10 cellular contexts compared by ENCODE assay signal in genomic region chr7:75872073-75872782, GRCh38. TPM values are rescaled to one million over a fixed set of nuclear protein-coding genes. Genes with fewer than 3 reads are reported as not detected.
DNase-seq lines count a peak whose midpoint lies in the region; ATAC-seq and TF ChIP-seq lines count a peak whose summit lies in the region.
"Had no signal": no experiment of that assay in that cellular context is flagged by ENCODE, and none has a peak within 500 bp of the region (broad histone marks: within the 10 kb centered on the region; RNA-seq: fewer than 3 reads in every experiment).

No MANE protein-coding gene starts in this region.

- TF ChIP-seq EP300 in transverse colon (IDR thresholded peaks at IDR 0.05; ENCODE audit: low read depth): no peak

- ATAC-seq in left lung: peak; percentile 69
- ATAC-seq in HG02840 (IDR thresholded peaks at IDR 0.05; ENCODE audit: low FRiP score, unreplicated experiment): no peak

- H3K36me3 ChIP-seq in left lung (no peaks in the 10 kb centered on the region), transverse colon (no peaks in the 10 kb centered on the region)
- H3K36me3 ChIP-seq: WERI-Rb-1 had no signal

- WGBS in transverse colon (ENCODE audit: low coverage in 1 of 2), 2 donors: 42 to 72% methylated on average over 3 to 13 of the region's 13 CpGs

- intact Hi-C loops in left lung (cut with DNase I): no loop called here
- intact Hi-C loops in transverse colon (cut with DNase I; ENCODE audit: low total_unique reads): no loop called here

- H3K36me3 Mint-ChIP-seq in activated naive CD4-positive, alpha-beta T cell treated with anti-CD3 and anti-CD28 coated beads, Interleukin-2, amount 50 U/mL, for 24 hours: no peaks in the 10 kb centered on the region

- no peaks in the 10 kb centered on the region for H3K9me3 ChIP-seq in left lung
- H3K9me3 ChIP-seq in transverse colon: no peaks in the 10 kb centered on the region

- H3K27me3 Mint-ChIP-seq in activated naive CD4-positive, alpha-beta T cell treated with anti-CD3 and anti-CD28 coated beads, Interleukin-2, amount 50 U/mL, for 24 hours: no peaks in the 10 kb centered on the region

- in situ Hi-C loops in transverse colon (cut with MboI; ENCODE audit: low pct_ligation_motif_present in 1 of 4, low pct_unique_long_range_greater_than_20kb in 1 of 4, low sequenced_read_pairs in 3 of 4): loop anchor here in 2 of 4 donors (10.0 kb wide), 2 partner anchors 123 to 143 kb away; partner anchors contain the start of gene TMEM120A (in 1 of the 2)

- no peak for TF ChIP-seq CTCF in left lung (IDR thresholded peaks at IDR 0.05)
- TF ChIP-seq CTCF in transverse colon (IDR thresholded peaks at IDR 0.05): no peak

- peaks cover 11% of the 10 kb centered on the region for H3K4me1 Mint-ChIP-seq in activated naive CD4-positive, alpha-beta T cell treated with anti-CD3 and anti-CD28 coated beads, Interleukin-2, amount 50 U/mL, for 24 hours

- H3K4me3 ChIP-seq in left lung (no peak overlapping the region), transverse colon (no peak overlapping the region)

- H3K27ac ChIP-seq in left lung: peak overlapping the region in 1 of 2 donors; percentile 48
- peak overlapping the region; percentile 21 to 34 (median 32) for H3K27ac ChIP-seq in transverse colon
- H3K27ac ChIP-seq: WERI-Rb-1 had no signal

- H3K27ac Mint-ChIP-seq in activated naive CD4-positive, alpha-beta T cell treated with anti-CD3 and anti-CD28 coated beads, Interleukin-2, amount 50 U/mL, for 24 hours: peak overlapping the region; percentile 56

- peak overlapping the region; percentile 31 for H3K4me3 Mint-ChIP-seq in activated naive CD4-positive, alpha-beta T cell treated with anti-CD3 and anti-CD28 coated beads, Interleukin-2, amount 50 U/mL, for 24 hours

- H3K27me3 ChIP-seq in left lung: no peaks in the 10 kb centered on the region
- no peaks in the 10 kb centered on the region for H3K27me3 ChIP-seq in transverse colon

- TF ChIP-seq POLR2A in transverse colon (IDR thresholded peaks at IDR 0.05): no peak

- no peaks in the 10 kb centered on the region for H3K9me3 Mint-ChIP-seq in activated naive CD4-positive, alpha-beta T cell treated with anti-CD3 and anti-CD28 coated beads, Interleukin-2, amount 50 U/mL, for 24 hours

- H3K4me1 ChIP-seq in left lung (peaks cover 0 to 54% of the 10 kb centered on the region in 2 donors), transverse colon (peaks cover 0 to 6% (median 0%) of the 10 kb centered on the region in 4 donors)

- no peak for DNase-seq in activated naive CD4-positive, alpha-beta T cell treated with anti-CD3 and anti-CD28 coated beads, Interleukin-2, amount 50 U/mL, for 16 hours
- DNase-seq in amniotic epithelial cell (ENCODE audit: low read depth) (peak; percentile 13), left lung (no peak), transverse colon (no peak), DMS53 treated with DMSO at 0.1 percent for 48 hours (lab: John Stamatoyannopoulos, UW; ENCODE audit: unreplicated experiment) (no peak), COLO829 (ENCODE audit: low spot score) (no peak)
- DNase-seq: OCI-M1, WERI-Rb-1 had no signal

RNA-seq across cellular contexts. Expression of gene RHBDD2, which starts 6.6 kb away (rescaled TPM):
- total RNA-seq in left lung (10 to 100 TPM; 62.4 to 69.0 TPM), transverse colon (10 to 100 TPM; 44.9 to 79.7 (median 63.7) TPM)

RNA-seq across cellular contexts. Expression of gene POR, which starts 42.7 kb away (rescaled TPM):
- total RNA-seq in left lung (100 to 1,000 TPM; 206 to 210 TPM), transverse colon (100 to 1,000 TPM in 3 of 4 donors, 10 to 100 TPM in 1; 95.9 to 200 (median 149) TPM)

RNA-seq across cellular contexts. Expression of gene CCL24, which starts 58.6 kb away (rescaled TPM):
- 1 to 10 TPM; 1.7 to 3.3 TPM for total RNA-seq in left lung
- total RNA-seq in transverse colon: 1 to 10 TPM in 3 of 4 donors, not detected in 1; 1.8 to 6.0 (median 2.2) TPM
